In the genomic region with DNA sequence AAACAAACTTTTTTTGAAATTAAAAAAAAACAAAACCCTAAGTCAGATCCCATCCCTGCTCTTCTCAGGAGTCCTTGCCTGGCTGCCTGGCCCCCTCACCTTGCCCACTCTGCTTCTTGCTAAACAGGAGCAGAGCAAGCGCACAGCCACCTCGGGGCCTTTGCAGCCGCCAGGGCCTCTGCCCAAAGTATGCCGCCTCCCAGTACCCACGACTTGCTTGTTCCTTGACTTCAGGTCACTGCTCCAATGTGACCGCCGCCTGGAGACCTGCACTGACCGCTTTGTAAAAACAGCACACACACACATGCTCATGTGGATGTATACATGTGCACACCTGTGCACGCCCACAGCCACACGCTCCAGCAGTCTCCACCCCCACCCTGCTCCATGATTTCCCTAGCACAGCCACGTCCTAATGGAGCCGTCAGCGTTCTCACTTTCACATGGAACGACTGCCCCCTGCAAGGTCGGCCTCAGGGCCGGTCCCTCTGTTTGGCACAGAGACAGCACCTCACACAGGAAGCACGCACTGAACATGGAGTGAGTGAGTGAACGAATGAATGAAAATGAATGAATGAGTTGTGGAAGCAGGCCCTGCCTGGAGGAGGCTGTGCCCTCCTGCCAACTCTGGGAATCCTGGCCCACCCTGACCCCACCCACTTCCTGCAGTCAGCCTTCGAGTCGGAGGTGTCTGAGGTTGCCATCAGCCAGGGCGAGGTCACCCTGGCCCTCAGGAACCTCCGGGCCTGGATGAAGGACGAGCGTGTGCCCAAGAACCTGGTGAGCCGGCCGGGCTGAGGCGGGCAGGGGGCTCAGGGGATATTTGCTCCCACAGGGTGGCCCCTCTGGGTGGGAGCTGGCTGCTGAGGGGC, we compare ENCODE assay signal across 15 cellular contexts. TPM values are rescaled to one million over a fixed set of nuclear protein-coding genes. Genes with fewer than 3 reads are reported as not detected.
A peak's percentile ranks its signal among the peaks of the same experiment; 100 is the strongest.
DNase-seq lines count a peak whose midpoint lies in the region; ATAC-seq and TF ChIP-seq lines count a peak whose summit lies in the region.
"Had no signal": no experiment of that assay in that cellular context is flagged by ENCODE, and none has a peak within 500 bp of the region (broad histone marks: within the 10 kb centered on the region; RNA-seq: fewer than 3 reads in every experiment).

No MANE protein-coding gene starts in this region.

- H3K4me1 ChIP-seq in lower lobe of right lung (peaks cover 46% of the 10 kb centered on the region), tibial nerve (peaks cover 0 to 80% (median 37%) of the 10 kb centered on the region in 4 donors)

- no peaks in the 10 kb centered on the region for H3K36me3 Mint-ChIP-seq in T-helper 17 cell (ENCODE audit: low read depth)

- H3K4me3 Mint-ChIP-seq in T-helper 17 cell, result peak overlapping the region; percentile 57

- no peak for TF ChIP-seq POLR2A in tibial nerve (IDR thresholded peaks at IDR 0.05)

- ATAC-seq in T-helper 17 cell (no peak), lower lobe of right lung (no peak), GM18511 (IDR thresholded peaks at IDR 0.05; ENCODE audit: unreplicated experiment) (no peak)

- H3K27me3 Mint-ChIP-seq in T-helper 17 cell, result peaks cover 11% of the 10 kb centered on the region

- TF ChIP-seq EP300 in tibial nerve (IDR thresholded peaks at IDR 0.05), result no peak

- H3K4me1 Mint-ChIP-seq in T-helper 17 cell, result no peaks in the 10 kb centered on the region

- DNase-seq in HT-29 (ENCODE audit: low spot score) (peak; percentile 77), T-helper 17 cell (no peak), lower lobe of right lung (no peak), tibial nerve (ENCODE audit: low spot score in 2 of 2) (no peak), amniotic stem cell (lab: John Stamatoyannopoulos, UW) (no peak), NOMO-1 (lab: John Stamatoyannopoulos, UW; ENCODE audit: unreplicated experiment in 2 of 2) (no peak)
- DNase-seq: COR-L47, H7, KBM-7, NCI-H1048, NCI-H345, NCI-H526 treated with DMSO at 0.1 percent for 48 hours, Right ventricle myocardium superior had no signal

- WGBS in tibial nerve, 2 donors, result 61 to 62% methylated on average over 24 to 27 of the region's 27 CpGs

- no peak overlapping the region for H3K27ac Mint-ChIP-seq in T-helper 17 cell

- intact Hi-C loops in lower lobe of right lung (cut with DNase I), result no loop called here

- TF ChIP-seq CTCF in lower lobe of right lung (IDR thresholded peaks at IDR 0.05), result no peak
- no peak for TF ChIP-seq CTCF in tibial nerve (IDR thresholded peaks at IDR 0.05)

- H3K27me3 ChIP-seq in lower lobe of right lung (ENCODE audit: low read depth) (no peaks in the 10 kb centered on the region), tibial nerve (no peaks in the 10 kb centered on the region)
- H3K27me3 ChIP-seq: BLaER1 treated with 17β-estradiol and CSF1 and Interleukin-3, amounts not matched to agents 10 nM and 100 nM had no signal

- H3K36me3 ChIP-seq in lower lobe of right lung (peaks cover 28% of the 10 kb centered on the region), tibial nerve (peaks cover 0 to 37% (median 0%) of the 10 kb centered on the region in 3 donors)

- H3K9me3 ChIP-seq in T-helper 17 cell (ENCODE audit: control insufficient read depth, low read length, poor library complexity, severe bottlenecking) (no peaks in the 10 kb centered on the region), lower lobe of right lung (no peaks in the 10 kb centered on the region), tibial nerve (no peaks in the 10 kb centered on the region)
- H3K9me3 ChIP-seq: BLaER1 treated with 17β-estradiol and CSF1 and Interleukin-3, amounts not matched to agents 10 nM and 100 nM had no signal

- peak overlapping the region; percentile 46 for H3K27ac ChIP-seq in lower lobe of right lung
- peak overlapping the region in 3 of 4 donors; percentile 57 to 98 (median 84) for H3K27ac ChIP-seq in tibial nerve

- H3K4me3 ChIP-seq in lower lobe of right lung, result no peak overlapping the region
- H3K4me3 ChIP-seq in tibial nerve, result no peak overlapping the region

RNA-seq across cellular contexts. Expression of gene ALDH3B1, which starts 8.0 kb away (rescaled TPM):
- 108 and 113 TPM in 2 replicates for total RNA-seq in HT-29 (2014; rRNA removed; shearing (Covaris generic))
- total RNA-seq in T-helper 17 cell (1 to 10 TPM; 1.1 TPM), lower lobe of right lung (104 TPM), tibial nerve (100 to 1,000 TPM in 1 of 4 donors, 10 to 100 TPM in 3; 80.4 to 137 (median 91.8) TPM)

RNA-seq across cellular contexts. Expression of gene NDUFS8, which starts 12.4 kb away (rescaled TPM):
- total RNA-seq in HT-29 (2014; rRNA removed; shearing (Covaris generic)), result 564 and 590 TPM in 2 replicates
- total RNA-seq in T-helper 17 cell, result 10 to 100 TPM; 59.5 to 64.2 TPM
- 95.5 TPM for total RNA-seq in lower lobe of right lung
- total RNA-seq in tibial nerve, result 100 to 1,000 TPM; 143 to 205 (median 180) TPM

RNA-seq across cellular contexts. Expression of gene UNC93B1, which starts 14.2 kb away (rescaled TPM):
- 164 and 197 TPM in 2 replicates for total RNA-seq in HT-29 (2014; rRNA removed; shearing (Covaris generic))
- total RNA-seq in T-helper 17 cell, result 10 to 100 TPM; 24.7 to 27.2 TPM
- total RNA-seq in lower lobe of right lung, result 121 TPM
- 10 to 100 TPM; 43.5 to 75.9 (median 44.2) TPM for total RNA-seq in tibial nerve

RNA-seq across cellular contexts. Expression of gene TCIRG1, which starts 20.7 kb away (rescaled TPM):
- 219 and 232 TPM in 2 replicates for total RNA-seq in HT-29 (2014; rRNA removed; shearing (Covaris generic))
- total RNA-seq in T-helper 17 cell (100 to 1,000 TPM; 187 to 207 TPM), lower lobe of right lung (276 TPM), tibial nerve (100 to 1,000 TPM; 142 to 439 (median 183) TPM)

Comparison
In these comparisons a context has a peak if more than half of its experiments do, and no peak if none do; other contexts are left out.
1. RNA of gene ALDH3B1, which starts 8.0 kb away (total RNA-seq): 108 to 113 TPM in HT-29, 104 TPM in lower lobe of right lung (single experiment) and 80.4 to 137 TPM in tibial nerve; 1.1 TPM in T-helper 17 cell; every median in the first group is over 10 times any median in the second.